11 cellular contexts compared by ENCODE assay signal in genomic region chr16:50638816-50639670, GRCh38. TPM values are rescaled to one million over a fixed set of nuclear protein-coding genes. Genes with fewer than 3 reads are reported as not detected.
"Had no signal": no experiment of that assay in that cellular context is flagged by ENCODE, and none has a peak within 500 bp of the region (broad histone marks: within the 10 kb centered on the region; RNA-seq: fewer than 3 reads in every experiment).

No MANE protein-coding gene starts in this region.

- ATAC-seq: HCT116 had no signal

- H3K36me3 Mint-ChIP-seq: IgD-negative memory B cell had no signal

- H3K4me1 Mint-ChIP-seq: IgD-negative memory B cell had no signal

- H3K27ac Mint-ChIP-seq: IgD-negative memory B cell had no signal

- H3K9ac ChIP-seq: GM23248, KMS-11 had no signal

- H3K9me3 Mint-ChIP-seq: IgD-negative memory B cell had no signal

- H3K27ac ChIP-seq: GM23248, HL-60, KMS-11 had no signal

- H3K9me3 ChIP-seq: HAP-1 had no signal

- H3K4me3 ChIP-seq: GM23248, HAP-1 had no signal

- H3K4me2 ChIP-seq: KMS-11 had no signal

- H3K4me1 ChIP-seq: HAP-1 had no signal

- DNase-seq: GM23248, GOT3, H7, KBM-7 had no signal

- H3K4me3 Mint-ChIP-seq: IgD-negative memory B cell had no signal

- H3K36me3 ChIP-seq: HAP-1 had no signal

RNA-seq across cellular contexts. Expression of gene SNX20, which starts 42.1 kb away (rescaled TPM):
- total RNA-seq: GM23248, H4, H7, HT1080 had no signal

RNA-seq across cellular contexts. Expression of gene NOD2, which starts 54.4 kb away (rescaled TPM):
- total RNA-seq: GM23248, H4, H7, HT1080 had no signal
